ENCODE assay signal across 8 cellular contexts in genomic region chr2:23199115-23199918, GRCh38.
DNase-seq lines count a peak whose midpoint lies in the region; ATAC-seq, FAIRE-seq and TF ChIP-seq lines count a peak whose summit lies in the region.

No MANE protein-coding gene starts in this region.

- no peak overlapping the region for H3K9ac ChIP-seq in H1 (replicated peaks in 1 of 4; ENCODE audit: extremely low read depth in 1 of 4, low read depth in 3 of 4, low read length in 3 of 4)

- no peak overlapping the region for H4K8ac ChIP-seq in H1 (ENCODE audit: extremely low read depth, insufficient read depth, low read length)

- H2AK5ac ChIP-seq in H1 (ENCODE audit: low read depth, low read length): no peak overlapping the region

- no peak for DNase-seq in AG04449 (ENCODE audit: low read depth, low spot score)
- DNase-seq in GM13977 (ENCODE audit: low spot score): peak; percentile 23
- DNase-seq in NCI-H1694 (lab: John Stamatoyannopoulos, UW): peak; percentile 24
- peak in 1 of 2 experiments; percentile 55 for DNase-seq in H1 (ENCODE audit: low read depth in 1 of 2, low spot score in 2 of 2)
- DNase-seq in suprapubic skin (ENCODE audit: low spot score in 2 of 2): no peak

- H4K91ac ChIP-seq in H1 (replicated peaks; ENCODE audit: insufficient read length, low read length): no peak overlapping the region

- no peak overlapping the region for H3K23ac ChIP-seq in H1 (ENCODE audit: insufficient read length)

- no peak for FAIRE-seq in H1 (lab: Jason Lieb, UNC)

- no peak overlapping the region for H2BK20ac ChIP-seq in H1 (ENCODE audit: low read length)

- 71% methylated on average over 6 of the region's 7 CpGs; no CpG with 5 or more reads in 1 of the 2 experiments for WGBS in H1 (ENCODE audit: extremely low coverage in 1 of 2, insufficient coverage in 1 of 2, insufficient read length in 1 of 2, insufficient replicate concordance in 2 of 2, low coverage in 1 of 2, low lambda C conversion rate in 2 of 2, missing lambda C conversion rate in 1 of 2), 2 experiments
- WGBS in suprapubic skin: 80% methylated on average over 7 of the region's 7 CpGs

- peak; percentile 71 for TF ChIP-seq CTCF in AG04449 (IDR thresholded peaks at IDR 0.05; ENCODE audit: insufficient read depth, low read length, missing control alignments)
- peak; percentile 65 for TF ChIP-seq CTCF in GM13977 (IDR thresholded peaks at IDR 0.05; ENCODE audit: extremely low read depth, insufficient read depth, missing control alignments)
- peak in 2 of 3 experiments; percentile 43 to 62; a peak in 2 of 4 replicates for TF ChIP-seq CTCF in H1 (IDR thresholded peaks at IDR 0.05; ENCODE audit: control extremely low read depth in 1 of 3, insufficient read depth in 1 of 3, low read depth in 1 of 3, low read length in 3 of 3)
- peak in 1 of 2 donors; percentile 5 for TF ChIP-seq CTCF in suprapubic skin (IDR thresholded peaks at IDR 0.05)

- no peak for ATAC-seq in HG03025 (IDR thresholded peaks at IDR 0.05; ENCODE audit: low FRiP score, unreplicated experiment)
- ATAC-seq in GM21447 (IDR thresholded peaks at IDR 0.05; ENCODE audit: unreplicated experiment): no peak
- no peak for ATAC-seq in esophagus mucosa

- peaks cover 5% of the 10 kb centered on the region; the same call in 1 of the 2 replicates for H3K23me2 ChIP-seq in H1 (ENCODE audit: low read depth, low read length)

- no peak overlapping the region for H3K4me3 ChIP-seq in AG04449 (ENCODE audit: low read depth, low read length)
- no peak overlapping the region for H3K4me3 ChIP-seq in H1 (ENCODE audit: extremely low read depth in 1 of 4, insufficient read depth in 2 of 4, low read depth in 3 of 4, low read length in 4 of 4)
- H3K4me3 ChIP-seq in suprapubic skin: no peak overlapping the region

- H4K20me1 ChIP-seq in H1 (replicated peaks in 1 of 2; ENCODE audit: control insufficient read depth in 1 of 2, insufficient read depth in 2 of 2, low read length in 2 of 2): no peaks in the 10 kb centered on the region

- H3K4ac ChIP-seq in H1 (replicated peaks; ENCODE audit: insufficient read length, low read depth, low read length): no peak overlapping the region

- in situ Hi-C loops in GM13977 (cut with MboI; ENCODE audit: low pct_unique_long_range_greater_than_20kb, low sequenced_read_pairs, unreplicated experiment): no loop called here

- TF ChIP-seq POLR2A in H1 (IDR thresholded peaks at IDR 0.05; ENCODE audit: control extremely low read depth in 1 of 2, low read depth in 2 of 2, low read length in 2 of 2) (no peak), suprapubic skin (IDR thresholded peaks at IDR 0.05) (no peak)

- H3K4me1 ChIP-seq in H1 (replicated peaks in 1 of 4; ENCODE audit: control insufficient read depth in 3 of 4, insufficient read depth in 4 of 4, low read length in 3 of 4) (no peaks in the 10 kb centered on the region), suprapubic skin (no peaks in the 10 kb centered on the region)

- H3K9me3 ChIP-seq in H1 (ENCODE audit: insufficient read depth in 2 of 2, low read depth in 1 of 2, low read length in 1 of 2): peaks cover 0 to 8% of the 10 kb centered on the region in 2 experiments; a peak in 2 of 4 replicates
- peaks cover 3% of the 10 kb centered on the region for H3K9me3 ChIP-seq in suprapubic skin

- TF ChIP-seq EP300 in H1 (IDR thresholded peaks at IDR 0.05; ENCODE audit: borderline replicate concordance in 1 of 2, low read depth in 2 of 2, low read length in 2 of 2) (no peak), suprapubic skin (IDR thresholded peaks at IDR 0.05) (no peak)

- H3K56ac ChIP-seq in H1 (replicated peaks; ENCODE audit: insufficient read length, low read depth, low read length): no peak overlapping the region

- H3K36me3 ChIP-seq in H1 (ENCODE audit: control insufficient read depth in 2 of 4, insufficient read depth in 4 of 4, low read length in 3 of 4): no peaks in the 10 kb centered on the region
- no peaks in the 10 kb centered on the region for H3K36me3 ChIP-seq in suprapubic skin

- no peak overlapping the region for H2AFZ ChIP-seq in H1 (ENCODE audit: low read length)

- POLR2A ChIA-PET in AG04449 (lab: Yijun Ruan, JAX) (no interaction called here), H1 (lab: Charles Lee; ENCODE audit: partially characterized antibody) (interaction anchor here (0.6 kb wide), 1 partner anchor 36 kb away, joined by 4 read pairs; no protein-coding TSS in a partner anchor)

- no peak overlapping the region for H3K4me2 ChIP-seq in H1 (ENCODE audit: insufficient read depth in 1 of 2, low read depth in 2 of 2, low read length in 2 of 2)

- no peak overlapping the region for H2BK120ac ChIP-seq in H1 (replicated peaks; ENCODE audit: low read depth, low read length)

- no peak overlapping the region for H2BK15ac ChIP-seq in H1 (ENCODE audit: low read length)

- no peaks in the 10 kb centered on the region for H3K79me1 ChIP-seq in H1 (ENCODE audit: low read depth, low read length)

- H3K79me2 ChIP-seq in H1 (ENCODE audit: control insufficient read depth in 1 of 2, insufficient read depth in 2 of 2, low read length in 2 of 2): no peaks in the 10 kb centered on the region

- no peak overlapping the region for H3K27ac ChIP-seq in H1 (ENCODE audit: low read depth, low read length)
- H3K27ac ChIP-seq in suprapubic skin: no peak overlapping the region

- CTCF ChIA-PET in AG04449 (lab: Yijun Ruan, JAX): interaction anchor here (0.7 to 3.4 kb wide), 17 partner anchors 9 to 562 kb away, joined by 3 to 34 read pairs (median 3); no protein-coding TSS in a partner anchor
- CTCF ChIA-PET in H1 (lab: Charles Lee; ENCODE audit: partially characterized antibody): interaction anchor here (0.6 to 3.6 kb wide), 24 partner anchors 11 to 325 kb away, joined by 3 to 25 read pairs (median 4); no protein-coding TSS in a partner anchor

- no peak overlapping the region for H3K14ac ChIP-seq in H1 (ENCODE audit: insufficient read length)

- no peak overlapping the region for H3K18ac ChIP-seq in H1 (ENCODE audit: extremely low read depth, low read length)

- H2BK5ac ChIP-seq in H1 (ENCODE audit: low read depth, low read length): no peak overlapping the region

- no peak overlapping the region for H4K5ac ChIP-seq in H1 (ENCODE audit: insufficient read length, low read depth, low read length)

- no peak overlapping the region for H2BK12ac ChIP-seq in H1 (ENCODE audit: low read depth, low read length)

- H3K27me3 ChIP-seq in H1 (replicated peaks in 1 of 4; ENCODE audit: control insufficient read depth in 3 of 4, extremely low read depth in 1 of 4, insufficient read depth in 3 of 4, low read length in 3 of 4) (no peaks in the 10 kb centered on the region), suprapubic skin (no peaks in the 10 kb centered on the region)

- peak; percentile 40 to 60 for TF ChIP-seq RAD21 in H1 (IDR thresholded peaks at IDR 0.05 in 1 of 2, conservative IDR thresholded peaks at IDR 0.05 in 1 of 2; ENCODE audit: low read depth in 2 of 2, low read length in 2 of 2)

TF ChIP-seq in H1, 55 proteins besides CTCF, POLR2A, EP300 and RAD21 (continues in another document):
- TF ChIP-seq BCL11A (IDR thresholded peaks at IDR 0.05; ENCODE audit: low read depth in 2 of 2, low read length in 2 of 2) (no peak), KDM4A (IDR thresholded peaks at IDR 0.05; ENCODE audit: low read depth, low read length, severe bottlenecking) (no peak), SP4 (IDR thresholded peaks at IDR 0.05; ENCODE audit: low read length) (no peak), BRCA1 (IDR thresholded peaks at IDR 0.05; ENCODE audit: low read depth, low read length) (no peak), POU5F1 (IDR thresholded peaks at IDR 0.05; ENCODE audit: low read depth, low read length) (no peak), NRF1 (IDR thresholded peaks at IDR 0.05; ENCODE audit: low read depth, low read length) (no peak), ATF3 (IDR thresholded peaks at IDR 0.05; ENCODE audit: insufficient read depth, low read depth, low read length) (no peak), CHD2 (IDR thresholded peaks at IDR 0.05; ENCODE audit: low read length) (no peak), TAF1 (IDR thresholded peaks at IDR 0.05; ENCODE audit: low read depth, low read length) (no peak)

Comparison
In these comparisons a context has a peak if more than half of its experiments do, and no peak if none do; other contexts are left out.
1. DNase-seq: peak in GM13977 (single experiment) and NCI-H1694 (single experiment); none in AG04449 (single experiment) and suprapubic skin (0 of 2).